Comparison of ENCODE assay signal across 19 cellular contexts in genomic region chr7:89839329-89839728, GRCh38.
DNase-seq lines count a peak whose midpoint lies in the region; ATAC-seq and TF ChIP-seq lines count a peak whose summit lies in the region.
"Had no signal": no experiment of that assay in that cellular context is flagged by ENCODE, and none has a peak within 500 bp of the region (broad histone marks: within the 10 kb centered on the region; RNA-seq: fewer than 3 reads in every experiment).

No MANE protein-coding gene starts in this region.

- no peak overlapping the region for H3K27ac Mint-ChIP-seq in T-helper 1 cell treated with Interleukin-12 subunit alpha and Interleukin-12 subunit beta and Interleukin-4 antibody, amounts not matched to agents 30 μg/mL and 1 μg/mL, for 36 hours
- no peak overlapping the region for H3K27ac Mint-ChIP-seq in Calu3 (ENCODE audit: unreplicated experiment)

- H3K27ac ChIP-seq in BLaER1 treated with 17β-estradiol and CSF1 and Interleukin-3, amounts not matched to agents 10 nM and 100 nM: peak overlapping the region in 5 of 11 experiments; percentile 23 to 34 (median 26); a peak in 6 of 22 replicates
- H3K27ac ChIP-seq: hepatocyte, SJSA1, testis had no signal

- H3K4me1 Mint-ChIP-seq in T-helper 1 cell treated with Interleukin-12 subunit alpha and Interleukin-12 subunit beta and Interleukin-4 antibody, amounts not matched to agents 30 μg/mL and 1 μg/mL, for 36 hours (ENCODE audit: low read depth): peaks cover 3% of the 10 kb centered on the region
- no peaks in the 10 kb centered on the region for H3K4me1 Mint-ChIP-seq in activated T-cell treated with anti-CD3 and anti-CD28 coated beads, Interleukin-2, amount 50 U/mL, for 4 hours (ENCODE audit: low read depth)
- H3K4me1 Mint-ChIP-seq in Calu3 (ENCODE audit: low read depth, unreplicated experiment): no peaks in the 10 kb centered on the region

- ATAC-seq in GM18502 (IDR thresholded peaks at IDR 0.05; ENCODE audit: poor library complexity, unreplicated experiment): peak; percentile 51
- ATAC-seq in HG02885 (IDR thresholded peaks at IDR 0.05; ENCODE audit: poor library complexity, unreplicated experiment): peak; percentile 57
- no peak for ATAC-seq in activated T-cell treated with anti-CD3 and anti-CD28 coated beads, Interleukin-2, amount 50 U/mL, for 4 hours
- ATAC-seq: sciatic nerve had no signal

- H3K4me3 Mint-ChIP-seq in T-helper 1 cell treated with Interleukin-12 subunit alpha and Interleukin-12 subunit beta and Interleukin-4 antibody, amounts not matched to agents 30 μg/mL and 1 μg/mL, for 36 hours: peak overlapping the region; percentile 37
- no peak overlapping the region for H3K4me3 Mint-ChIP-seq in activated T-cell treated with anti-CD3 and anti-CD28 coated beads, Interleukin-2, amount 50 U/mL, for 4 hours
- no peak overlapping the region for H3K4me3 Mint-ChIP-seq in Calu3 (ENCODE audit: low read depth, unreplicated experiment)

- CTCF ChIA-PET in Calu3 (lab: Charles Lee): no interaction called here

- DNase-seq in activated T-cell treated with anti-CD3 and anti-CD28 coated beads, Interleukin-2, amount 50 U/mL, for 4 hours: no peak
- DNase-seq in Calu3: no peak
- no peak for DNase-seq in cortex of kidney (lab: John Stamatoyannopoulos, UW)
- no peak for DNase-seq in activated CD4-positive, CD25-positive, alpha-beta regulatory T cell treated with anti-CD3 and anti-CD28 coated beads, Interleukin-2, amount 50 U/mL, for 72 hours
- DNase-seq: activated CD4-positive, alpha-beta T cell treated with anti-CD3 and anti-CD28 coated beads, Interleukin-2, amount 50 U/mL, for 4 hours; amygdala; DMS153; NCI-H2029; NCI-H510A; stimulated activated CD4-positive, alpha-beta T cell treated with anti-CD3 and anti-CD28 coated beads, Interleukin-4, amount 100 ng/mL, for 1 hour; testis had no signal

- H3K9me3 Mint-ChIP-seq in T-helper 1 cell treated with Interleukin-12 subunit alpha and Interleukin-12 subunit beta and Interleukin-4 antibody, amounts not matched to agents 30 μg/mL and 1 μg/mL, for 36 hours: no peaks in the 10 kb centered on the region
- no peaks in the 10 kb centered on the region for H3K9me3 Mint-ChIP-seq in activated T-cell treated with anti-CD3 and anti-CD28 coated beads, Interleukin-2, amount 50 U/mL, for 4 hours
- no peaks in the 10 kb centered on the region for H3K9me3 Mint-ChIP-seq in Calu3 (ENCODE audit: low read depth, unreplicated experiment)

- TF ChIP-seq CTCF in Calu3 (IDR thresholded peaks at IDR 0.05; ENCODE audit: unreplicated experiment): no peak

- no peaks in the 10 kb centered on the region for H3K36me3 ChIP-seq in BLaER1 treated with 17β-estradiol and CSF1 and Interleukin-3, amounts not matched to agents 10 nM and 100 nM
- H3K36me3 ChIP-seq: HAP-1, SJSA1 had no signal

- no peaks in the 10 kb centered on the region; a peak in 1 of 20 replicates for H3K4me1 ChIP-seq in BLaER1 treated with 17β-estradiol and CSF1 and Interleukin-3, amounts not matched to agents 10 nM and 100 nM
- H3K4me1 ChIP-seq: SJSA1, testis had no signal

- H3K27me3 Mint-ChIP-seq in T-helper 1 cell treated with Interleukin-12 subunit alpha and Interleukin-12 subunit beta and Interleukin-4 antibody, amounts not matched to agents 30 μg/mL and 1 μg/mL, for 36 hours (ENCODE audit: low read depth): no peaks in the 10 kb centered on the region
- H3K27me3 Mint-ChIP-seq in activated T-cell treated with anti-CD3 and anti-CD28 coated beads, Interleukin-2, amount 50 U/mL, for 4 hours (ENCODE audit: low read depth): no peaks in the 10 kb centered on the region
- H3K27me3 Mint-ChIP-seq in Calu3 (ENCODE audit: unreplicated experiment): no peaks in the 10 kb centered on the region

- BruUV-seq in Calu3 (replicated peaks; lab: Mats Ljungman, UMichigan): no TSS peak

- H3K9me3 ChIP-seq in BLaER1 treated with 17β-estradiol and CSF1 and Interleukin-3, amounts not matched to agents 10 nM and 100 nM (replicated peaks in 1 of 11): no peaks in the 10 kb centered on the region
- H3K9me3 ChIP-seq: HAP-1, SJSA1, testis had no signal

- H3K9ac ChIP-seq in BLaER1 treated with 17β-estradiol and CSF1 and Interleukin-3, amounts not matched to agents 10 nM and 100 nM: peak overlapping the region in 1 of 11 experiments; percentile 16; a peak in 1 of 22 replicates

- H3K27me3 ChIP-seq in BLaER1 treated with 17β-estradiol and CSF1 and Interleukin-3, amounts not matched to agents 10 nM and 100 nM: no peaks in the 10 kb centered on the region
- H3K27me3 ChIP-seq: hepatocyte, SJSA1, testis had no signal

- intact Hi-C loops in Calu3 (cut with micrococcal nuclease; ENCODE audit: unreplicated experiment): no loop called here

- no peaks in the 10 kb centered on the region for H4K20me1 ChIP-seq in BLaER1 treated with 17β-estradiol and CSF1 and Interleukin-3, amounts not matched to agents 10 nM and 100 nM

- peak overlapping the region; percentile 1 to 39 (median 28); a peak in 14 of 22 replicates for H3K4me2 ChIP-seq in BLaER1 treated with 17β-estradiol and CSF1 and Interleukin-3, amounts not matched to agents 10 nM and 100 nM
- H3K4me2 ChIP-seq: hepatocyte had no signal

- peak overlapping the region in 3 of 10 experiments; percentile 10 to 29 (median 23); a peak in 4 of 20 replicates for H3K4me3 ChIP-seq in BLaER1 treated with 17β-estradiol and CSF1 and Interleukin-3, amounts not matched to agents 10 nM and 100 nM
- H3K4me3 ChIP-seq: HAP-1, hepatocyte, SJSA1, testis had no signal

- no peaks in the 10 kb centered on the region for H3K36me3 Mint-ChIP-seq in T-helper 1 cell treated with Interleukin-12 subunit alpha and Interleukin-12 subunit beta and Interleukin-4 antibody, amounts not matched to agents 30 μg/mL and 1 μg/mL, for 36 hours (ENCODE audit: low read depth)
- no peaks in the 10 kb centered on the region for H3K36me3 Mint-ChIP-seq in activated T-cell treated with anti-CD3 and anti-CD28 coated beads, Interleukin-2, amount 50 U/mL, for 4 hours (ENCODE audit: insufficient read depth)
- H3K36me3 Mint-ChIP-seq in Calu3 (ENCODE audit: insufficient read depth, unreplicated experiment): no peaks in the 10 kb centered on the region

Comparison
In these comparisons a context has a peak if more than half of its experiments do, and no peak if none do; other contexts are left out.
1. ATAC-seq: peak in GM18502 (single experiment) and HG02885 (single experiment); none in activated T-cell treated with anti-CD3 and anti-CD28 coated beads, Interleukin-2, amount 50 U/mL, for 4 hours (0 of 2).